1 cellular context compared by ENCODE assay signal in genomic region chr17:48576479-48577309, GRCh38.
TF ChIP-seq lines count a peak whose summit lies in the region.

No MANE protein-coding gene starts in this region.

TF ChIP-seq in HEK293, 187 proteins besides CTCF, POLR2A, EP300 and RAD21 (continued from another document):
- TF ChIP-seq INSM2 (tag by site-specific recombination; IDR thresholded peaks at IDR 0.05), result no peak
- no peak for TF ChIP-seq ZNF366 (tag by site-specific recombination; conservative IDR thresholded peaks at IDR 0.05)
- TF ChIP-seq PRDM1 (tag by site-specific recombination; IDR thresholded peaks at IDR 0.05), result peak; percentile 98
- no peak for TF ChIP-seq ZNF138 (tag by site-specific recombination; IDR thresholded peaks at IDR 0.05; ENCODE audit: borderline replicate concordance)
- peak; percentile 88 for TF ChIP-seq ZFHX2 (tag by site-specific recombination; conservative IDR thresholded peaks at IDR 0.05)
- TF ChIP-seq GLIS1 (tag by site-specific recombination; IDR thresholded peaks at IDR 0.05), result peak; percentile 64
- no peak for TF ChIP-seq ZNF350 (tag by site-specific recombination; IDR thresholded peaks at IDR 0.05)
